12 cellular contexts compared by ENCODE assay signal in the genomic region with DNA sequence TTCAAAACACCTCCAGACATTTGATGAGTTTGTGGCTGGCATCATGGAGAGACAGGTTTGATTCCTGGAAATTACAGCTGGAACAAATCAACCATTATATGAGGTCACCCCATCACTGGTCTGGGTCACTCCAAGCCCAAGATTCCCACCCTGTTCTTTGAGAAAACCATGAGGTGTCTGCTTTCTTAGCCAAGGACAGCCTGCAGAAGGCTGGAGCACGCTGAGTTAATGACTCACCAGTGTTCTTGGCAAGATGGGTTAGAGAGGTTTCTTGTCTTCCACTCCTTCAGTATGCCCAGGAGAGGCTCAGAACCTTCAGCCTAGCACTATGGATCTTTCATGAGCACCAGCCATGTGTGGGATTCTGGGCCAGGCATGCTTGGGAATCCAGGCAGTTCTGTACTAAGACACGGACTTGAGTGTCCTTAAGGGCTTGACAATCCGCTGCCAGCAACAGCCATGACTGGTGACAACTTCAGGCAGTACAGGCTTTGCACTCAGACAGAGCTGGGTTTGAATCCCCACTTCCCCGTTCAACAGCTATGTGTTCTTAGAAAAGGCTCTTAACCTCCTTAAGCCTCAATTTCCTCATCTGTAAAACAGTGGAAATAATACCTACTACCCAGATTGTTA. TPM values are rescaled to one million over a fixed set of nuclear protein-coding genes. Genes with fewer than 3 reads are reported as not detected.
DNase-seq lines count a peak whose midpoint lies in the region; ATAC-seq, FAIRE-seq and TF ChIP-seq lines count a peak whose summit lies in the region.
"Had no signal": no experiment of that assay in that cellular context is flagged by ENCODE, and none has a peak within 500 bp of the region (broad histone marks: within the 10 kb centered on the region; RNA-seq: fewer than 3 reads in every experiment).

No MANE protein-coding gene starts in this region.

- 84% methylated on average over 3 of the region's 4 CpGs for WGBS in A549 (ENCODE audit: missing lambda C conversion rate)
- 84 to 92% methylated on average over 3 to 4 of the region's 4 CpGs for WGBS in body of pancreas, 2 donors
- 64% methylated on average over 4 of the region's 4 CpGs for WGBS in hepatocyte (ENCODE audit: low lambda C conversion rate, missing lambda C conversion rate)

- H3K9me3 ChIP-seq in A549, result no peaks in the 10 kb centered on the region
- no peaks in the 10 kb centered on the region for H3K9me3 ChIP-seq in body of pancreas
- no peaks in the 10 kb centered on the region for H3K9me3 ChIP-seq in hepatocyte (ENCODE audit: low read depth)
- no peaks in the 10 kb centered on the region for H3K9me3 ChIP-seq in T-helper 17 cell (ENCODE audit: control insufficient read depth, low read length, poor library complexity, severe bottlenecking)
- H3K9me3 ChIP-seq: BLaER1 treated with 17β-estradiol and CSF1 and Interleukin-3, amounts not matched to agents 10 nM and 100 nM had no signal

- no peak overlapping the region for H3K4me3 Mint-ChIP-seq in T-helper 17 cell
- H3K4me3 Mint-ChIP-seq: activated naive CD4-positive, alpha-beta T cell treated with anti-CD3 and anti-CD28 coated beads for 36 hours; stimulated activated naive CD8-positive, alpha-beta T cell treated with anti-CD3 and anti-CD28 coated beads, Interleukin-15, Interleukin-2, amounts not matched to agents 100 ng/mL and 50 ng/mL, for 24 hours had no signal

- H3K9me2 ChIP-seq in hepatocyte (replicated peaks; ENCODE audit: insufficient read depth), result no peaks in the 10 kb centered on the region

- H3K4me1 Mint-ChIP-seq in T-helper 17 cell, result no peaks in the 10 kb centered on the region

- peak overlapping the region; percentile 71 to 86; a peak in 4 of 6 replicates for H3K27ac ChIP-seq in A549
- no peak overlapping the region for H3K27ac ChIP-seq in body of pancreas
- no peak overlapping the region for H3K27ac ChIP-seq in hepatocyte
- H3K27ac ChIP-seq: BLaER1 treated with 17β-estradiol and CSF1 and Interleukin-3, amounts not matched to agents 10 nM and 100 nM had no signal

- no peak overlapping the region for H3K4me3 ChIP-seq in A549
- H3K4me3 ChIP-seq in body of pancreas, result no peak overlapping the region
- H3K4me3 ChIP-seq in hepatocyte, result no peak overlapping the region
- H3K4me3 ChIP-seq: BLaER1 treated with 17β-estradiol and CSF1 and Interleukin-3, amounts not matched to agents 10 nM and 100 nM had no signal

- H3K27me3 ChIP-seq in body of pancreas (no peaks in the 10 kb centered on the region), hepatocyte (no peaks in the 10 kb centered on the region)
- H3K27me3 ChIP-seq: BLaER1 treated with 17β-estradiol and CSF1 and Interleukin-3, amounts not matched to agents 10 nM and 100 nM had no signal

- peak overlapping the region; percentile 36 for H3K4me2 ChIP-seq in A549
- H3K4me2 ChIP-seq in hepatocyte, result no peak overlapping the region

- CTCF ChIA-PET in A549 (lab: Yijun Ruan, JAX), result interaction anchor here (6.6 kb wide), 1 partner anchor 29 kb away, joined by 44 read pairs; no protein-coding TSS in a partner anchor

- intact Hi-C loops in body of pancreas (cut with DNase I), result no loop called here

- no peaks in the 10 kb centered on the region for H3K79me2 ChIP-seq in hepatocyte

- no peak for FAIRE-seq in A549 (lab: Jason Lieb, UNC)

- no peaks in the 10 kb centered on the region for H3K27me3 Mint-ChIP-seq in T-helper 17 cell
- H3K27me3 Mint-ChIP-seq: stimulated activated naive CD8-positive, alpha-beta T cell treated with anti-CD3 and anti-CD28 coated beads, Interleukin-15, Interleukin-2, amounts not matched to agents 100 ng/mL and 50 ng/mL, for 24 hours had no signal

- TF ChIP-seq POLR2A in A549 (IDR thresholded peaks at IDR 0.05; ENCODE audit: low read length), result no peak
- TF ChIP-seq POLR2A in body of pancreas (IDR thresholded peaks at IDR 0.05), result no peak

- ATAC-seq in A549, result peak; percentile 60 to 70; a peak in 3 of 6 replicates
- peak; percentile 30 for ATAC-seq in body of pancreas
- ATAC-seq in T-helper 17 cell, result no peak
- no peak for ATAC-seq in GM21367 (IDR thresholded peaks at IDR 0.05; ENCODE audit: unreplicated experiment)
- ATAC-seq: activated CD4-positive, CD25-positive, alpha-beta regulatory T cell treated with anti-CD3 and anti-CD28 coated beads, Interleukin-2, amount 50 U/mL, for 24 hours had no signal

- no peaks in the 10 kb centered on the region for H4K20me1 ChIP-seq in hepatocyte (ENCODE audit: insufficient read depth, poor library complexity, severe bottlenecking)
- H4K20me1 ChIP-seq: BLaER1 treated with 17β-estradiol and CSF1 and Interleukin-3, amounts not matched to agents 10 nM and 100 nM had no signal

- DNase-seq in A549 (ENCODE audit: low read depth in 1 of 2, low spot score in 1 of 2), result peak in 1 of 2 experiments; percentile 55
- peak; percentile 75 for DNase-seq in HPDE6-E6E7 (ENCODE audit: extremely low spot score)
- peak in 2 of 4 donors; percentile 27 to 29 for DNase-seq in body of pancreas
- DNase-seq in hepatocyte (ENCODE audit: low spot score), result peak; percentile 37
- no peak for DNase-seq in COLO668 (lab: John Stamatoyannopoulos, UW; ENCODE audit: unreplicated experiment)
- no peak for DNase-seq in T-helper 17 cell
- DNase-seq in 8988T, result no peak
- DNase-seq: activated naive CD4-positive, alpha-beta T cell treated with anti-CD3 and anti-CD28 coated beads for 36 hours had no signal

- no peak for TF ChIP-seq EP300 in A549 (IDR thresholded peaks at IDR 0.05)

- no peak for TF ChIP-seq RAD21 in A549 (conservative IDR thresholded peaks at IDR 0.05 in 1 of 2, IDR thresholded peaks at IDR 0.05 in 1 of 2)

- H3K36me3 Mint-ChIP-seq in T-helper 17 cell (ENCODE audit: low read depth), result no peaks in the 10 kb centered on the region

- no peak overlapping the region for H3K27ac Mint-ChIP-seq in T-helper 17 cell
- H3K27ac Mint-ChIP-seq: activated naive CD4-positive, alpha-beta T cell treated with anti-CD3 and anti-CD28 coated beads for 36 hours; stimulated activated naive CD8-positive, alpha-beta T cell treated with anti-CD3 and anti-CD28 coated beads, Interleukin-15, Interleukin-2, amounts not matched to agents 100 ng/mL and 50 ng/mL, for 24 hours had no signal

- H3K36me3 ChIP-seq in body of pancreas (replicated peaks in 1 of 2; ENCODE audit: insufficient read depth in 1 of 2, low read depth in 2 of 2) (no peaks in the 10 kb centered on the region), hepatocyte (replicated peaks; ENCODE audit: insufficient read depth, low read depth) (no peaks in the 10 kb centered on the region)
- H3K36me3 ChIP-seq: BLaER1 treated with 17β-estradiol and CSF1 and Interleukin-3, amounts not matched to agents 10 nM and 100 nM had no signal

- POLR2A ChIA-PET in A549 (lab: Yijun Ruan, JAX), result no interaction called here

- TF ChIP-seq CTCF in A549 (IDR thresholded peaks at IDR 0.05), result no peak
- no peak for TF ChIP-seq CTCF in body of pancreas (IDR thresholded peaks at IDR 0.05)
- TF ChIP-seq CTCF in hepatocyte (IDR thresholded peaks at IDR 0.05; ENCODE audit: poor library complexity), result no peak

- peaks cover 40% of the 10 kb centered on the region for H3K4me1 ChIP-seq in A549
- no peaks in the 10 kb centered on the region for H3K4me1 ChIP-seq in body of pancreas
- H3K4me1 ChIP-seq in hepatocyte (ENCODE audit: insufficient read depth), result peaks cover 14% of the 10 kb centered on the region

- H2AFZ ChIP-seq in hepatocyte, result no peak overlapping the region

TF ChIP-seq in A549, 52 proteins besides CTCF, POLR2A, EP300 and RAD21:
- TF ChIP-seq FOSL2 (IDR thresholded peaks at IDR 0.05) (peak; percentile 19; the same call in 1 of the 2 replicates), FOSL2 (CRISPR knock-in tag; IDR thresholded peaks at IDR 0.05) (peak; percentile 52; the same call in 1 of the 2 replicates), NPAS2 (CRISPR knock-in tag; IDR thresholded peaks at IDR 0.05; ENCODE audit: borderline replicate concordance) (no peak), ZSCAN20 (CRISPR knock-in tag; IDR thresholded peaks at IDR 0.05) (no peak), RFX5 (IDR thresholded peaks at IDR 0.05) (no peak)

RNA-seq across cellular contexts. Expression of a gene that starts 43.9 kb away (rescaled TPM):
- polyA plus RNA-seq in A549 (2011; rRNA removed), result 1.6 and 2.5 TPM in 2 replicates
- polyA plus RNA-seq in A549 (2012; cell fraction: cytosol; rRNA removed), result 1.2 and 1.4 TPM in 2 replicates
- 1.2 and 1.8 TPM in 2 replicates for polyA plus RNA-seq in A549 (2012; cell fraction: nucleus; rRNA removed)
- polyA plus RNA-seq in A549 (2017; fragmentation: RNase III; extraction: RNeasy Plus Mini Kit Qiagen cat#74134 plus additional on column Dnase treatment), result 0.58 to 0.71 TPM (median 0.59 TPM) in 3 replicates
- polyA minus RNA-seq in A549 (2011; rRNA and poly(A)+ RNA removed), result 0.68 and 1.2 TPM in 2 replicates
- total RNA-seq in body of pancreas, result not detected
- total RNA-seq in hepatocyte, result 2.4 and 2.7 TPM in 2 replicates
- 6.9 and 7.9 TPM in 2 replicates for polyA plus RNA-seq in hepatocyte
- not detected for total RNA-seq in T-helper 17 cell

RNA-seq across cellular contexts. Expression of a gene that starts 50.5 kb away (rescaled TPM):
- polyA plus RNA-seq in A549 (2011; rRNA removed), result 9.5 and 9.7 TPM in 2 replicates
- polyA plus RNA-seq in A549 (2012; cell fraction: cytosol; rRNA removed), result 4.2 and 5.0 TPM in 2 replicates
- 3.8 and 5.1 TPM in 2 replicates for polyA plus RNA-seq in A549 (2012; cell fraction: nucleus; rRNA removed)
- 4.2 to 4.9 TPM (median 4.4 TPM) in 3 replicates for polyA plus RNA-seq in A549 (2017; fragmentation: RNase III; extraction: RNeasy Plus Mini Kit Qiagen cat#74134 plus additional on column Dnase treatment)
- polyA minus RNA-seq in A549 (2011; rRNA and poly(A)+ RNA removed), result 6.7 and 7.3 TPM in 2 replicates
- total RNA-seq in body of pancreas, result 1 to 10 TPM; 1.6 to 2.6 TPM
- total RNA-seq in hepatocyte, result 2.9 and 3.5 TPM in 2 replicates
- polyA plus RNA-seq in hepatocyte, result 4.3 and 5.5 TPM in 2 replicates
- total RNA-seq in T-helper 17 cell, result 1 to 10 TPM; 2.5 to 3.6 TPM

RNA-seq across cellular contexts. Expression of a gene that starts 52.5 kb away (rescaled TPM):
- polyA plus RNA-seq in A549 (2011; rRNA removed) (10.4 and 14.7 TPM in 2 replicates), A549 (2017; fragmentation: RNase III; extraction: RNeasy Plus Mini Kit Qiagen cat#74134 plus additional on column Dnase treatment) (4.5 to 5.2 TPM (median 5.1 TPM) in 3 replicates), hepatocyte (27.3 and 37.9 TPM in 2 replicates)
- 4.0 and 5.6 TPM in 2 replicates for polyA plus RNA-seq in A549 (2012; cell fraction: cytosol; rRNA removed)
- 4.1 and 4.3 TPM in 2 replicates for polyA plus RNA-seq in A549 (2012; cell fraction: nucleus; rRNA removed)
- polyA minus RNA-seq in A549 (2011; rRNA and poly(A)+ RNA removed), result 18.6 and 20.4 TPM in 2 replicates
- total RNA-seq in body of pancreas (10 to 100 TPM; 36.8 to 65.9 TPM), hepatocyte (25.4 and 26.6 TPM in 2 replicates), T-helper 17 cell (10 to 100 TPM; 32.9 to 41.7 TPM)

Comparison
In these comparisons a context has a peak if more than half of its experiments do, and no peak if none do; other contexts are left out.
1. ATAC-seq: peak in A549 (2 of 2) and body of pancreas (single experiment); none in T-helper 17 cell (single experiment) and GM21367 (single experiment).
2. DNase-seq: peak in HPDE6-E6E7 (single experiment) and hepatocyte (single experiment); none in COLO668 (single experiment), T-helper 17 cell (0 of 3) and 8988T (single experiment).
3. H3K27ac ChIP-seq: peak in A549 (2 of 2); none in body of pancreas (0 of 4) and hepatocyte (single experiment).